In the genomic region with DNA sequence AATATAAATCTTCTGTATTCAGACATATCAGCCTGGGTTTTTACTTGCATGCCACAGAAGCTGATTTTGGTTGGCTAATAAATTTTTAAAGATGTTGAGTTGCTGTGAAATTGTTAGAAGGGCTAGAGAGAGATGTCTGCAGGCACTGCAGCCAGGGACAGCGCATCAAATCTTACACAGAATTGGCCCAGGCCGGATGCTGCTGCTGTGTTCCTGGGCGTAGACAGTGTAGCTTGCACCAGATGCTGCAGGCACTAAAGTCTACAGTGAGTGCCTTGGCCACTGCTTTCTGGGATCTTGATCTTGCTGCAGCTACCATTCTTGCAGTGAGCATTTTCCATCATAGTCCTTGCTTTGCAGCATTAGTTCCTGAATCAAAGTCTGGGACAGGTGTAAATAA, we compare ENCODE assay signal across 17 cellular contexts.
"Had no signal": no experiment of that assay in that cellular context is flagged by ENCODE, and none has a peak within 500 bp of the region (broad histone marks: within the 10 kb centered on the region; RNA-seq: fewer than 3 reads in every experiment).

No MANE protein-coding gene starts in this region.

- H3K9me3 ChIP-seq: mucosa of descending colon, right lobe of liver, upper lobe of right lung had no signal

- H3K4me1 ChIP-seq: right lobe of liver, upper lobe of right lung had no signal

- DNase-seq: activated CD4-positive, alpha-beta memory T cell treated with anti-CD3 and anti-CD28 coated beads, Interleukin-2, amount 10 ng/mL, durations not matched to agents 7 days and 5 days; activated CD4-positive, alpha-beta T cell treated with anti-CD3 and anti-CD28 coated beads for 48 hours; activated CD4-positive, CD25-positive, alpha-beta regulatory T cell; activated effector memory CD4-positive, alpha-beta T cell treated with anti-CD3 and anti-CD28 coated beads, Interleukin-2, amount 50 U/mL, for 16 hours; activated naive CD4-positive, alpha-beta T cell treated with anti-CD3 and anti-CD28 coated beads, Interleukin-2, amount 10 ng/mL, durations not matched to agents 7 days and 5 days; activated T-cell treated with anti-CD3 and anti-CD28 coated beads, Interleukin-2, amount 50 U/mL, for 72 hours; brain microvascular endothelial cell; effector memory CD8-positive, alpha-beta T cell; left colon; mucosa of descending colon; occipital lobe; right lobe of liver; stimulated activated CD4-positive, alpha-beta T cell treated with anti-CD3 and anti-CD28 coated beads, Interleukin-2, amount 100 ng/mL, for 24 hours; SW 1271; T-helper 17 cell; upper lobe of right lung had no signal

- H3K27me3 ChIP-seq: brain microvascular endothelial cell, right lobe of liver, upper lobe of right lung had no signal

- H3K27ac ChIP-seq: brain microvascular endothelial cell, right lobe of liver, skin epidermis, upper lobe of right lung had no signal

- H3K36me3 ChIP-seq: brain microvascular endothelial cell, right lobe of liver, upper lobe of right lung had no signal

- H3K4me3 ChIP-seq: mucosa of descending colon, right lobe of liver, skin epidermis, upper lobe of right lung had no signal
